8 cellular contexts compared by ENCODE assay signal in genomic region chr1:38835230-38835827, GRCh38. TPM values are rescaled to one million over a fixed set of nuclear protein-coding genes. Genes with fewer than 3 reads are reported as not detected.
DNase-seq lines count a peak whose midpoint lies in the region; ATAC-seq and TF ChIP-seq lines count a peak whose summit lies in the region.

No MANE protein-coding gene starts in this region.

- no peak overlapping the region for H3K4me2 ChIP-seq in SK-N-SH

- H3K27ac Mint-ChIP-seq in CD8-positive, alpha-beta T cell = no peak overlapping the region

- peaks cover 3% of the 10 kb centered on the region for H3K27me3 Mint-ChIP-seq in CD8-positive, alpha-beta T cell (ENCODE audit: low read depth)

- peak; percentile 90 for TF ChIP-seq RAD21 in SK-N-SH (IDR thresholded peaks at IDR 0.05; ENCODE audit: low read length)

- ATAC-seq in CD8-positive, alpha-beta T cell = peak; percentile 75
- ATAC-seq in GM21390 (IDR thresholded peaks at IDR 0.05; ENCODE audit: unreplicated experiment) (peak; percentile 54), HG02938 (IDR thresholded peaks at IDR 0.05; ENCODE audit: unreplicated experiment) (no peak)

- peaks cover 4% of the 10 kb centered on the region for H3F3A ChIP-seq in SK-N-SH (replicated peaks; ENCODE audit: insufficient read depth)

- H3K9me3 Mint-ChIP-seq in CD8-positive, alpha-beta T cell = no peaks in the 10 kb centered on the region

- H3K4me3 Mint-ChIP-seq in CD8-positive, alpha-beta T cell = no peak overlapping the region

- peaks cover 24% of the 10 kb centered on the region for H3K36me3 Mint-ChIP-seq in CD8-positive, alpha-beta T cell

- no peak overlapping the region for H2AFZ ChIP-seq in SK-N-SH (ENCODE audit: low read depth)

- DNase-seq in CD8-positive, alpha-beta T cell = peak in 5 of 7 experiments; percentile 7 to 55 (median 30)
- DNase-seq in NCI-H1436 treated with DMSO at 0.1 percent for 48 hours (lab: John Stamatoyannopoulos, UW) (peak; percentile 54), SK-N-SH (peak; percentile 64), kidney epithelial cell (ENCODE audit: low read depth) (peak; percentile 45)
- DNase-seq in central memory CD4-positive, alpha-beta T cell = peak; percentile 63
- DNase-seq in stimulated activated naive CD4-positive, alpha-beta T cell (lab: John Stamatoyannopoulos, UW) = peak in 5 of 6 experiments; percentile 24 to 78 (median 60)

- H3K36me3 ChIP-seq in CD8-positive, alpha-beta T cell (ENCODE audit: insufficient read depth, low read length) = peaks cover 8% of the 10 kb centered on the region
- H3K36me3 ChIP-seq in SK-N-SH (replicated peaks in 1 of 2; ENCODE audit: control insufficient read depth in 1 of 2, insufficient read depth in 2 of 2, low read length in 1 of 2) = peaks cover 22 to 25% of the 10 kb centered on the region in 2 experiments
- H3K36me3 ChIP-seq in kidney epithelial cell (ENCODE audit: control insufficient read depth, insufficient read depth, low read length) = no peaks in the 10 kb centered on the region

- intact Hi-C loops in CD8-positive, alpha-beta T cell (cut with DNase I, micrococcal nuclease) = loop anchor here (1.0 to 10.0 kb wide), 7 partner anchors 228 to 1381 kb away; no protein-coding TSS in a partner anchor

- H3K9me2 ChIP-seq in SK-N-SH = no peaks in the 10 kb centered on the region

- no peak overlapping the region for H3K4me3 ChIP-seq in CD8-positive, alpha-beta T cell (ENCODE audit: low read depth, low read length)
- H3K4me3 ChIP-seq in SK-N-SH (ENCODE audit: low read depth in 2 of 2, low read length in 1 of 2) (no peak overlapping the region), kidney epithelial cell (ENCODE audit: low read depth, low read length) (no peak overlapping the region)

- no peaks in the 10 kb centered on the region for H3K27me3 ChIP-seq in CD8-positive, alpha-beta T cell (ENCODE audit: insufficient read depth, low read length)
- H3K27me3 ChIP-seq in SK-N-SH (ENCODE audit: insufficient read depth) (peaks cover 15% of the 10 kb centered on the region; the same call in 1 of the 2 replicates), kidney epithelial cell (ENCODE audit: control insufficient read depth, insufficient read depth, low read length) (no peaks in the 10 kb centered on the region)

- WGBS in SK-N-SH (ENCODE audit: low lambda C conversion rate) = 0% methylated on average over 2 of the region's 2 CpGs

- CTCF ChIA-PET in CD8-positive, alpha-beta T cell (lab: Charles Lee) = interaction anchor here (0.6 to 3.6 kb wide), 8 partner anchors 9 to 946 kb away, joined by 3 to 19 read pairs (median 4); no protein-coding TSS in a partner anchor
- CTCF ChIA-PET in SK-N-SH (lab: Yijun Ruan, JAX) = interaction anchor here (0.6 to 4.9 kb wide), 38 partner anchors 10 to 1275 kb away, joined by 3 to 58 read pairs (median 4); partner anchors contain the start of genes GJA9 and RHBDL2

- H3K9me3 ChIP-seq in CD8-positive, alpha-beta T cell (ENCODE audit: low read length) = no peaks in the 10 kb centered on the region
- H3K9me3 ChIP-seq in SK-N-SH = no peaks in the 10 kb centered on the region

- no peaks in the 10 kb centered on the region for H3K4me1 ChIP-seq in CD8-positive, alpha-beta T cell (ENCODE audit: insufficient read depth, low read length)
- no peaks in the 10 kb centered on the region for H3K4me1 ChIP-seq in SK-N-SH (ENCODE audit: control insufficient read depth in 1 of 2, insufficient read depth in 2 of 2, low read depth in 1 of 2, low read length in 1 of 2)

- TF ChIP-seq EP300 in SK-N-SH (IDR thresholded peaks at IDR 0.05; ENCODE audit: borderline replicate concordance in 1 of 2, low read depth in 1 of 2, low read length in 1 of 2) = no peak

- no peak overlapping the region for H3K27ac ChIP-seq in CD8-positive, alpha-beta T cell (ENCODE audit: low read depth, low read length)
- no peak overlapping the region for H3K27ac ChIP-seq in SK-N-SH (ENCODE audit: low read depth in 2 of 2, low read length in 1 of 2)

- POLR2A ChIA-PET in CD8-positive, alpha-beta T cell (lab: Charles Lee) = interaction anchor here (0.6 kb wide), 1 partner anchor 444 kb away, joined by 3 read pairs; no protein-coding TSS in a partner anchor
- POLR2A ChIA-PET in SK-N-SH (lab: Yijun Ruan, JAX) = no interaction called here

- no peak overlapping the region for H3K9ac ChIP-seq in SK-N-SH

- peaks cover 2% of the 10 kb centered on the region for H3K4me1 Mint-ChIP-seq in CD8-positive, alpha-beta T cell (ENCODE audit: low read depth)

- H4K20me1 ChIP-seq in SK-N-SH (ENCODE audit: insufficient read depth) = no peaks in the 10 kb centered on the region

- TF ChIP-seq CTCF in CD8-positive, alpha-beta T cell (IDR thresholded peaks at IDR 0.05) = peak; percentile 73
- TF ChIP-seq CTCF in SK-N-SH (IDR thresholded peaks at IDR 0.05) = peak; percentile 81
- TF ChIP-seq CTCF in kidney epithelial cell (IDR thresholded peaks at IDR 0.05; ENCODE audit: insufficient read depth, low read length, poor library complexity, severe bottlenecking) = peak; percentile 64

- H3K79me2 ChIP-seq in SK-N-SH (ENCODE audit: insufficient read depth) = no peaks in the 10 kb centered on the region

TF ChIP-seq in SK-N-SH, 30 proteins besides CTCF, POLR2A, EP300 and RAD21:
- no peak for TF ChIP-seq NFIC (IDR thresholded peaks at IDR 0.05; ENCODE audit: borderline replicate concordance)
- no peak for TF ChIP-seq MXI1 (IDR thresholded peaks at IDR 0.05; ENCODE audit: low read depth, low read length)
- TF ChIP-seq RXRA (IDR thresholded peaks at IDR 0.05; ENCODE audit: borderline replicate concordance, low read depth) = no peak
- no peak for TF ChIP-seq GABPA (IDR thresholded peaks at IDR 0.05; ENCODE audit: low read depth)
- no peak for TF ChIP-seq CHD2 (IDR thresholded peaks at IDR 0.05; ENCODE audit: low read length, partially characterized antibody)
- TF ChIP-seq PBX3 (IDR thresholded peaks at IDR 0.05) = no peak
- TF ChIP-seq SMC3 (IDR thresholded peaks at IDR 0.05; ENCODE audit: low read depth, low read length) = peak; percentile 59
- TF ChIP-seq TCF12 (IDR thresholded peaks at IDR 0.05) = no peak
- TF ChIP-seq GATA2 (CRISPR knock-in tag; IDR thresholded peaks at IDR 0.05) = no peak
TF ChIP-seq in SK-N-SH: peak in this region for 1.

RNA-seq across cellular contexts. Expression of gene RRAGC, which starts 24.2 kb away (rescaled TPM):
- total RNA-seq in CD8-positive, alpha-beta T cell = 10 to 100 TPM; 13.6 to 14.7 TPM
- polyA plus RNA-seq in SK-N-SH (2012; rRNA removed) = 8.8 and 9.6 TPM in 2 replicates
- 16.9 and 21.5 TPM in 2 replicates for polyA plus RNA-seq in SK-N-SH (2012; cell fraction: cytosol; rRNA removed)
- 3.9 and 6.7 TPM in 2 replicates for polyA plus RNA-seq in SK-N-SH (2012; cell fraction: nucleus; rRNA removed)
- total RNA-seq in kidney epithelial cell = 40.3 and 44.2 TPM in 2 replicates

RNA-seq across cellular contexts. Expression of gene MYCBP, which starts 37.8 kb away (rescaled TPM):
- total RNA-seq in CD8-positive, alpha-beta T cell = 1 to 10 TPM; 2.0 to 3.2 TPM
- polyA plus RNA-seq in SK-N-SH (2012; rRNA removed) = 16.0 and 17.5 TPM in 2 replicates
- polyA plus RNA-seq in SK-N-SH (2012; cell fraction: cytosol; rRNA removed) = 21.2 and 27.7 TPM in 2 replicates
- 4.6 and 8.0 TPM in 2 replicates for polyA plus RNA-seq in SK-N-SH (2012; cell fraction: nucleus; rRNA removed)
- 11.5 and 12.0 TPM in 2 replicates for total RNA-seq in kidney epithelial cell

RNA-seq across cellular contexts. Expression of gene GJA9, which starts 46.1 kb away (rescaled TPM):
- not detected for total RNA-seq in CD8-positive, alpha-beta T cell
- not detected in 2 replicates for polyA plus RNA-seq in SK-N-SH (2012; rRNA removed)
- polyA plus RNA-seq in SK-N-SH (2012; cell fraction: cytosol; rRNA removed) = not detected in 2 replicates
- not detected in 2 replicates for polyA plus RNA-seq in SK-N-SH (2012; cell fraction: nucleus; rRNA removed)
- total RNA-seq in kidney epithelial cell = not detected in 2 replicates
